Comparison of ENCODE assay signal across 14 cellular contexts in genomic region chr14:55864890-55865655, GRCh38.
DNase-seq lines count a peak whose midpoint lies in the region; ATAC-seq and TF ChIP-seq lines count a peak whose summit lies in the region.
"Had no signal": no experiment of that assay in that cellular context is flagged by ENCODE, and none has a peak within 500 bp of the region (broad histone marks: within the 10 kb centered on the region; RNA-seq: fewer than 3 reads in every experiment).

No MANE protein-coding gene starts in this region.

- H3K4me1 Mint-ChIP-seq in effector memory CD8-positive, alpha-beta T cell (ENCODE audit: low read depth in 2 of 2) = peaks cover 0 to 2% of the 10 kb centered on the region in 2 donors
- peaks cover 11% of the 10 kb centered on the region for H3K4me1 Mint-ChIP-seq in stimulated activated memory B cell treated with anti-CD40 and anti-IgM and Interleukin-4, amounts not matched to agents 10 μg/mL and 1 μg/mL and 100 μg/mL, for 72 hours
- H3K4me1 Mint-ChIP-seq: activated naive CD4-positive, alpha-beta T cell treated with anti-CD3 and anti-CD28 coated beads, Interleukin-2, amount 50 U/mL, for 24 hours had no signal

- peaks cover 0 to 1% of the 10 kb centered on the region in 2 donors for H3K9me3 Mint-ChIP-seq in effector memory CD8-positive, alpha-beta T cell
- peaks cover 11% of the 10 kb centered on the region for H3K9me3 Mint-ChIP-seq in stimulated activated memory B cell treated with anti-CD40 and anti-IgM and Interleukin-4, amounts not matched to agents 10 μg/mL and 1 μg/mL and 100 μg/mL, for 72 hours

- no peaks in the 10 kb centered on the region for H3K27me3 ChIP-seq in Loucy (ENCODE audit: insufficient read depth, low read length, poor library complexity, severe bottlenecking)
- H3K27me3 ChIP-seq: hepatocyte, SJCRH30, transverse colon had no signal

- peaks cover 12% of the 10 kb centered on the region for H3K9me3 ChIP-seq in Loucy (ENCODE audit: insufficient read depth, low read depth, low read length)
- H3K9me3 ChIP-seq: transverse colon had no signal

- H3K4me2 ChIP-seq in Loucy (ENCODE audit: low read depth, low read length, poor library complexity, severe bottlenecking) = peak overlapping the region; percentile 41
- H3K4me2 ChIP-seq: hepatocyte had no signal

- peak overlapping the region; percentile 58 for H3K9ac ChIP-seq in Loucy (ENCODE audit: low read depth, low read length, poor library complexity, severe bottlenecking)

- no peaks in the 10 kb centered on the region for H3K36me3 ChIP-seq in Loucy (ENCODE audit: insufficient read depth, low read length)
- H3K36me3 ChIP-seq: SJCRH30, transverse colon had no signal

- peaks cover 32% of the 10 kb centered on the region for H3K4me1 ChIP-seq in Loucy (ENCODE audit: insufficient read depth, low read length, poor library complexity, severe bottlenecking)
- H3K4me1 ChIP-seq: SJCRH30 had no signal

- H3K4me3 Mint-ChIP-seq in effector memory CD8-positive, alpha-beta T cell = no peak overlapping the region
- H3K4me3 Mint-ChIP-seq in stimulated activated memory B cell treated with anti-CD40 and anti-IgM and Interleukin-4, amounts not matched to agents 10 μg/mL and 1 μg/mL and 100 μg/mL, for 72 hours = no peak overlapping the region
- H3K4me3 Mint-ChIP-seq: activated naive CD4-positive, alpha-beta T cell treated with anti-CD3 and anti-CD28 coated beads, Interleukin-2, amount 50 U/mL, for 24 hours; dendritic cell treated with granulocyte-macrophage colony-stimulating factor and Interleukin-4, amounts not matched to agents 40 ng/mL and 50 ng/mL, for 4 days had no signal

- DNase-seq in SHP77 (lab: John Stamatoyannopoulos, UW) = peak; percentile 31 to 43
- DNase-seq in SHP77 treated with DMSO at 0.1 percent for 48 hours (lab: John Stamatoyannopoulos, UW) = no peak
- no peak for DNase-seq in effector memory CD8-positive, alpha-beta T cell
- DNase-seq in G401 (ENCODE audit: low spot score) = no peak
- no peak for DNase-seq in NCI-H1436 (lab: John Stamatoyannopoulos, UW)
- DNase-seq: NCI-H2029, transverse colon had no signal

- H3K27me3 Mint-ChIP-seq in effector memory CD8-positive, alpha-beta T cell = peaks cover 27 to 32% of the 10 kb centered on the region in 2 donors
- H3K27me3 Mint-ChIP-seq in stimulated activated memory B cell treated with anti-CD40 and anti-IgM and Interleukin-4, amounts not matched to agents 10 μg/mL and 1 μg/mL and 100 μg/mL, for 72 hours = peaks cover 16% of the 10 kb centered on the region
- H3K27me3 Mint-ChIP-seq: dendritic cell treated with granulocyte-macrophage colony-stimulating factor and Interleukin-4, amounts not matched to agents 40 ng/mL and 50 ng/mL, for 4 days had no signal

- peak; percentile 84 for TF ChIP-seq CTCF in Loucy (conservative IDR thresholded peaks at IDR 0.05; ENCODE audit: low read length)

- H3K27ac Mint-ChIP-seq in effector memory CD8-positive, alpha-beta T cell = no peak overlapping the region
- H3K27ac Mint-ChIP-seq in stimulated activated memory B cell treated with anti-CD40 and anti-IgM and Interleukin-4, amounts not matched to agents 10 μg/mL and 1 μg/mL and 100 μg/mL, for 72 hours = no peak overlapping the region
- H3K27ac Mint-ChIP-seq: activated naive CD4-positive, alpha-beta T cell treated with anti-CD3 and anti-CD28 coated beads, Interleukin-2, amount 50 U/mL, for 24 hours had no signal

- H4K20me1 ChIP-seq in Loucy (ENCODE audit: insufficient read depth, low read length, poor library complexity, severe bottlenecking) = no peaks in the 10 kb centered on the region

- H2AFZ ChIP-seq in Loucy (ENCODE audit: low read length) = peak overlapping the region; percentile 79
- H2AFZ ChIP-seq: hepatocyte had no signal

- no peaks in the 10 kb centered on the region; the same call in 1 of the 2 replicates for H3F3A ChIP-seq in Loucy (ENCODE audit: low read depth)

- ATAC-seq in effector memory CD8-positive, alpha-beta T cell (replicated peaks) = peak; percentile 24
- ATAC-seq in stimulated activated memory B cell treated with anti-CD40 and anti-IgM and Interleukin-4, amounts not matched to agents 10 μg/mL and 1 μg/mL and 100 μg/mL, for 72 hours = peak; percentile 20
- no peak for ATAC-seq in HG03095 (IDR thresholded peaks at IDR 0.05; ENCODE audit: unreplicated experiment)

- H3K9me2 ChIP-seq in Loucy (replicated peaks; ENCODE audit: low read depth, low read length) = no peaks in the 10 kb centered on the region

- no peaks in the 10 kb centered on the region for H3K36me3 Mint-ChIP-seq in effector memory CD8-positive, alpha-beta T cell (ENCODE audit: insufficient read depth)
- no peaks in the 10 kb centered on the region for H3K36me3 Mint-ChIP-seq in stimulated activated memory B cell treated with anti-CD40 and anti-IgM and Interleukin-4, amounts not matched to agents 10 μg/mL and 1 μg/mL and 100 μg/mL, for 72 hours

- H3K4me3 ChIP-seq in Loucy (ENCODE audit: low read length, poor library complexity, severe bottlenecking) = no peak overlapping the region
- H3K4me3 ChIP-seq: hepatocyte, SJCRH30, transverse colon had no signal

- no peaks in the 10 kb centered on the region for H3K79me2 ChIP-seq in Loucy (ENCODE audit: insufficient read depth, low read length)
- H3K79me2 ChIP-seq: hepatocyte had no signal

- in situ Hi-C loops in G401 (cut with HindIII; ENCODE audit: low sequenced_read_pairs) = no loop called here

Comparison
In these comparisons a context has a peak if more than half of its experiments do, and no peak if none do; other contexts are left out.
1. DNase-seq: peak in SHP77 (2 of 2); none in SHP77 treated with DMSO at 0.1 percent for 48 hours (single experiment), effector memory CD8-positive, alpha-beta T cell (0 of 3), G401 (single experiment) and NCI-H1436 (single experiment).